ENCODE assay signal across 22 cellular contexts in the genomic region with DNA sequence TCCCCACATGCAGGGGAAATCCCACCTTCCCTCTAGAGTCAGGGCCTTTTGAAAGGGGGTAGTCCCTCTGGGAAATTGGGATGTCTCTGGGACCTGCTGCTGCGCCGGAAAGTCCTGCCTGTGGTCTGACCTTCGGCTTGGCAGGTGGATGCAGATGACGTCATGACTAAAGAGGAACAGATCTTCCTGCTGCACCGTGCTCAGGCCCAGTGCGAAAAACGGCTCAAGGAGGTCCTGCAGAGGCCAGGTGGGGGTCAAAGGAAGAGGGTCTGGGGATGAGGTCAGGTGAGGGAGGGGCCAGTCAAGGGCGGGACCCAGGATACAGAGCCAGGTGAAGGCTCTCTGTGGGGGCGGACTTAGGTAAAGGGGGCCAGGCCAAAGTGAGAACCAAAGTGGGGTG. TPM values are rescaled to one million over a fixed set of nuclear protein-coding genes. Genes with fewer than 3 reads are reported as not detected.
"Had no signal": no experiment of that assay in that cellular context is flagged by ENCODE, and none has a peak within 500 bp of the region (broad histone marks: within the 10 kb centered on the region; RNA-seq: fewer than 3 reads in every experiment).

No MANE protein-coding gene starts in this region.

- H3K36me3 ChIP-seq: adrenal gland, breast epithelium, esophagus muscularis mucosa, pancreas, sigmoid colon, thyroid gland had no signal

- H3K4me2 ChIP-seq: smooth muscle cell had no signal

- H3K4me3 ChIP-seq: adrenal gland, breast epithelium, esophagus muscularis mucosa, pancreas, sigmoid colon, smooth muscle cell, thyroid gland had no signal

- H3K4me1 ChIP-seq: breast epithelium had no signal

- ATAC-seq: activated CD4-positive, alpha-beta T cell treated with anti-CD3 and anti-CD28 coated beads for 36 hours; activated T-helper 17 cell treated with anti-CD3 and anti-CD28 coated beads, Interleukin-2, amount 50 U/mL, for 72 hours; naive thymus-derived CD8-positive, alpha-beta T cell; pancreas had no signal

- H3K9me3 ChIP-seq: adrenal gland, breast epithelium, esophagus muscularis mucosa, pancreas, sigmoid colon, thyroid gland had no signal

- H3K27ac ChIP-seq: pancreas, thyroid gland had no signal

- H3K27me3 ChIP-seq: thyroid gland had no signal

- DNase-seq: activated CD4-positive, alpha-beta T cell treated with anti-CD3 and anti-CD28 coated beads for 36 hours; activated CD4-positive, alpha-beta T cell treated with anti-CD3 and anti-CD28 coated beads, Interleukin-2, amount 50 U/mL, for 4 hours; activated CD8-positive, alpha-beta memory T cell treated with anti-CD3 and anti-CD28 coated beads for 24 hours; activated CD8-positive, alpha-beta memory T cell treated with anti-CD3 and anti-CD28 coated beads, Interleukin-2, amount 50 U/mL, for 4 hours; activated T-cell treated with anti-CD3 and anti-CD28 coated beads, Interleukin-2, amount 50 U/mL, for 24 hours; adrenal gland; cerebellar nuclear complex; sigmoid colon; stimulated activated CD4-positive, alpha-beta T cell treated with anti-CD3 and anti-CD28 coated beads, Interleukin-4, amount 100 ng/mL, for 1 hour; stimulated activated naive CD4-positive, alpha-beta T cell; T-helper 1 cell; thyroid gland had no signal

- FAIRE-seq: frontal cortex, islet of Langerhans, pancreas had no signal

RNA-seq across cellular contexts. Expression of a gene that starts 16.2 kb away (rescaled TPM):
- total RNA-seq: activated CD4-positive, alpha-beta T cell treated with anti-CD3 and anti-CD28 coated beads for 36 hours; activated naive CD4-positive, alpha-beta T cell treated with anti-CD3 and anti-CD28 coated beads, Interleukin-2, amount 50 U/mL, for 72 hours; activated T-helper 17 cell treated with anti-CD3 and anti-CD28 coated beads, Interleukin-2, amount 50 U/mL, for 72 hours; naive thymus-derived CD8-positive, alpha-beta T cell had no signal
- polyA plus RNA-seq: naive thymus-derived CD8-positive, alpha-beta T cell had no signal

RNA-seq across cellular contexts. Expression of a gene that starts 30.5 kb away (rescaled TPM):
- total RNA-seq: activated CD4-positive, alpha-beta T cell treated with anti-CD3 and anti-CD28 coated beads for 36 hours; activated naive CD4-positive, alpha-beta T cell treated with anti-CD3 and anti-CD28 coated beads, Interleukin-2, amount 50 U/mL, for 72 hours; activated T-helper 17 cell treated with anti-CD3 and anti-CD28 coated beads, Interleukin-2, amount 50 U/mL, for 72 hours; frontal cortex; lung microvascular endothelial cell; naive thymus-derived CD8-positive, alpha-beta T cell had no signal
- polyA plus RNA-seq: naive thymus-derived CD8-positive, alpha-beta T cell had no signal
